ENCODE assay signal across 8 cellular contexts in genomic region chr4:1711906-1712215, GRCh38. TPM values are rescaled to one million over a fixed set of nuclear protein-coding genes. Genes with fewer than 3 reads are reported as not detected.
DNase-seq lines count a peak whose midpoint lies in the region; ATAC-seq, FAIRE-seq and TF ChIP-seq lines count a peak whose summit lies in the region.

No MANE protein-coding gene starts in this region.

- peak overlapping the region; percentile 57 for H3K4me2 ChIP-seq in H9 (ENCODE audit: insufficient read depth, insufficient read length, low read length)

- H3K27ac ChIP-seq in H9 (ENCODE audit: insufficient read length, low read depth, low read length): no peak overlapping the region
- peak overlapping the region; percentile 99 for H3K27ac ChIP-seq in left ventricle myocardium inferior (replicated peaks)
- peak overlapping the region; percentile 98 to 100 for H3K27ac ChIP-seq in small intestine (ENCODE audit: low read depth in 1 of 2, low read length in 1 of 2)

- H3K79me1 ChIP-seq in H9 (ENCODE audit: insufficient read depth, low read depth, low read length, poor library complexity, severe bottlenecking): peaks cover 3% of the 10 kb centered on the region

- H3K23ac ChIP-seq in H9 (ENCODE audit: insufficient read length, low read depth, low read length): no peak overlapping the region

- no peak overlapping the region for H4K8ac ChIP-seq in H9 (replicated peaks; ENCODE audit: insufficient read length, low read depth, low read length)

- no peak for TF ChIP-seq CTCF in BE2C (IDR thresholded peaks at IDR 0.05; ENCODE audit: low read depth, low read length)
- TF ChIP-seq CTCF in H9 (conservative IDR thresholded peaks at IDR 0.05): no peak
- TF ChIP-seq CTCF in WTC11 (IDR thresholded peaks at IDR 0.05): no peak
- TF ChIP-seq CTCF in left ventricle myocardium inferior (IDR thresholded peaks at IDR 0.05; ENCODE audit: borderline replicate concordance): no peak

- no peak overlapping the region for H3K18ac ChIP-seq in H9 (ENCODE audit: insufficient read length, low read depth, low read length)

- H4K20me1 ChIP-seq in H9 (ENCODE audit: control insufficient read depth, insufficient read depth, insufficient read length): peaks cover 2% of the 10 kb centered on the region

- no peak overlapping the region for H2AFZ ChIP-seq in H9 (ENCODE audit: low read length)

- H2BK120ac ChIP-seq in H9 (ENCODE audit: low read depth, low read length, poor library complexity, severe bottlenecking): no peak overlapping the region

- H3K4me3 Mint-ChIP-seq in H9 (peak overlapping the region; percentile 85 to 86; a peak in 3 of 5 replicates), WTC11 (peak overlapping the region; percentile 94)

- no peaks in the 10 kb centered on the region; the same call in 1 of the 2 replicates for H3K27me3 Mint-ChIP-seq in H9 (ENCODE audit: low read depth)
- peaks cover 2% of the 10 kb centered on the region; the same call in 1 of the 2 replicates for H3K27me3 Mint-ChIP-seq in WTC11 (ENCODE audit: low read depth)

- FAIRE-seq in small intestine (lab: Jason Lieb, UNC): no peak

- H3K9me3 ChIP-seq in BE2C (no peaks in the 10 kb centered on the region), H9 (ENCODE audit: control insufficient read depth, low read depth, low read length) (no peaks in the 10 kb centered on the region), left ventricle myocardium inferior (replicated peaks) (no peaks in the 10 kb centered on the region), small intestine (ENCODE audit: control insufficient read depth, low read depth) (no peaks in the 10 kb centered on the region)

- H2BK20ac ChIP-seq in H9 (ENCODE audit: low read depth, low read length, poor library complexity, severe bottlenecking): no peak overlapping the region

- DNase-seq in BE2C (no peak), H9 (peak; percentile 43), WTC11 (ENCODE audit: low spot score) (no peak), left ventricle myocardium inferior (no peak), small intestine (no peak), NCI-H82 treated with DMSO at 0.1 percent for 48 hours (lab: John Stamatoyannopoulos, UW; ENCODE audit: unreplicated experiment) (no peak), hippocampal formation (lab: John Stamatoyannopoulos, UW) (no peak)
- DNase-seq in stimulated activated naive CD4-positive, alpha-beta T cell (lab: John Stamatoyannopoulos, UW): no peak

- H4K5ac ChIP-seq in H9 (ENCODE audit: insufficient read length, low read depth, low read length): no peak overlapping the region

- H3K14ac ChIP-seq in H9 (ENCODE audit: insufficient read depth, low read length): peak overlapping the region; percentile 42; the same call in 1 of the 2 replicates

- CTCF ChIA-PET in WTC11 (lab: Charles Lee): interaction anchor here (1.3 to 3.4 kb wide), 5 partner anchors 15 to 199 kb away, joined by 3 to 24 read pairs (median 5); no protein-coding TSS in a partner anchor

- H3K56ac ChIP-seq in H9 (ENCODE audit: insufficient read length, low read depth, low read length): no peak overlapping the region

- H3K4me1 ChIP-seq in BE2C (peaks cover 6% of the 10 kb centered on the region), H9 (ENCODE audit: insufficient read depth, low read length) (no peaks in the 10 kb centered on the region), left ventricle myocardium inferior (peaks cover 71% of the 10 kb centered on the region), small intestine (ENCODE audit: control insufficient read depth in 2 of 2, insufficient read depth in 1 of 2, low read depth in 1 of 2, low read length in 1 of 2) (no peaks in the 10 kb centered on the region)

- H3K9me3 Mint-ChIP-seq in H9 (peaks cover 0 to 3% of the 10 kb centered on the region in 2 experiments; a peak in 1 of 5 replicates), WTC11 (no peaks in the 10 kb centered on the region)

- no peaks in the 10 kb centered on the region for H3K27me3 ChIP-seq in BE2C
- H3K27me3 ChIP-seq in H9 (ENCODE audit: insufficient read depth, low read length): no peaks in the 10 kb centered on the region
- no peaks in the 10 kb centered on the region for H3K27me3 ChIP-seq in left ventricle myocardium inferior (ENCODE audit: low read depth)
- H3K27me3 ChIP-seq in small intestine (ENCODE audit: control insufficient read depth in 2 of 2, insufficient read depth in 2 of 2, low read length in 2 of 2): no peaks in the 10 kb centered on the region

- no peak overlapping the region for H2AK5ac ChIP-seq in H9 (ENCODE audit: insufficient read length, low read length)

- H3K36me3 Mint-ChIP-seq in H9 (ENCODE audit: insufficient read depth in 1 of 3, low read depth in 3 of 3) (peaks cover 14 to 36% (median 27%) of the 10 kb centered on the region in 3 experiments), WTC11 (peaks cover 17% of the 10 kb centered on the region)

- H3K79me2 ChIP-seq in H9 (ENCODE audit: insufficient read depth, low read length): peaks cover 4% of the 10 kb centered on the region; the same call in 1 of the 2 replicates

- H2BK5ac ChIP-seq in H9 (ENCODE audit: insufficient read length, low read length): no peak overlapping the region

- no peak overlapping the region for H4K91ac ChIP-seq in H9 (ENCODE audit: insufficient read length, low read depth, low read length)

- H3K27ac Mint-ChIP-seq in H9 (no peak overlapping the region), WTC11 (no peak overlapping the region)

- peak; percentile 8; the same call in 1 of the 2 replicates for ATAC-seq in WTC11

- no CpG with 5 or more reads among the region's 46 CpGs for WGBS in H9 (ENCODE audit: extremely low coverage, insufficient read length, low lambda C conversion rate)
- whole genome bisulfite sequencing in small intestine, 3 donors: 0 to 1% (median 1%) methylated on average over 30 to 46 of the region's 46 CpGs

- H3K4me3 ChIP-seq in BE2C (ENCODE audit: low read depth, low read length) (peak overlapping the region; percentile 97), left ventricle myocardium inferior (peak overlapping the region; percentile 97), small intestine (ENCODE audit: low read depth in 1 of 2, low read length in 2 of 2) (peak overlapping the region; percentile 67 to 89)

- H3K4me1 Mint-ChIP-seq in H9 (peaks cover 27 to 31% of the 10 kb centered on the region in 2 experiments), WTC11 (peaks cover 27% of the 10 kb centered on the region)

- POLR2A ChIA-PET in WTC11 (lab: Charles Lee): interaction anchor here (0.9 to 1.8 kb wide), 3 partner anchors 9 to 33 kb away, joined by 3 to 16 read pairs (median 4); partner anchors contain the start of genes TACC3 and TMEM129

- no peak overlapping the region for H3T11ph ChIP-seq in H9 (ENCODE audit: low read length)

- H3K9ac ChIP-seq in H9 (ENCODE audit: extremely low read depth, insufficient read length, low read length): peak overlapping the region; percentile 72

- H2BK15ac ChIP-seq in H9 (ENCODE audit: low read depth, low read length): no peak overlapping the region

- H3K36me3 ChIP-seq in BE2C (peaks cover 16% of the 10 kb centered on the region), left ventricle myocardium inferior (peaks cover 5% of the 10 kb centered on the region), small intestine (ENCODE audit: control insufficient read depth in 2 of 2, insufficient read depth in 2 of 2, low read length in 2 of 2) (no peaks in the 10 kb centered on the region)

- peaks cover 11% of the 10 kb centered on the region for H3K23me2 ChIP-seq in H9 (ENCODE audit: insufficient read length, low read depth, low read length, poor library complexity, severe bottlenecking)

- H2BK12ac ChIP-seq in H9 (ENCODE audit: insufficient read length, low read depth, low read length): no peak overlapping the region

- intact Hi-C loops in left ventricle myocardium inferior (cut with micrococcal nuclease): no loop called here

- H3K4ac ChIP-seq in H9 (ENCODE audit: low read depth, low read length): no peak overlapping the region

TF ChIP-seq in WTC11, 78 proteins besides CTCF, POLR2A, EP300 and RAD21 (continues in another document):
- TF ChIP-seq ZNF219 (CRISPR knock-in tag; IDR thresholded peaks at IDR 0.05; ENCODE audit: borderline replicate concordance): 0 out of 2 replicates have a peak, but pooled peaks have one; percentile 62
- TF ChIP-seq ZNF263 (CRISPR knock-in tag; IDR thresholded peaks at IDR 0.05; ENCODE audit: low read depth): 0 out of 2 replicates have a peak, but pooled peaks have one; percentile 24
- TF ChIP-seq TEAD4 (CRISPR knock-in tag; IDR thresholded peaks at IDR 0.05): no peak
- no peak for TF ChIP-seq GTF2I (CRISPR knock-in tag; conservative IDR thresholded peaks at IDR 0.05)
- peak; percentile 41; the same call in 1 of the 2 replicates for TF ChIP-seq TCF7 (CRISPR knock-in tag; IDR thresholded peaks at IDR 0.05; ENCODE audit: low read depth)

RNA-seq across cellular contexts. Expression of gene SLBP, which starts 0.3 kb away (rescaled TPM):
- polyA plus RNA-seq in BE2C (2012; ENCODE audit: insufficient read depth, insufficient read length, low read depth): 66.8 TPM
- total RNA-seq in H9 (2021) (62.7 and 67.0 TPM in 2 replicates), WTC11 (2021) (36.4 to 40.2 TPM (median 36.9 TPM) in 3 replicates), left ventricle myocardium inferior (11.7 TPM)
- polyA plus RNA-seq in small intestine: 10 to 100 TPM; 25.5 to 28.2 (median 27.6) TPM

RNA-seq across cellular contexts. Expression of gene TMEM129, which starts 9.3 kb away (rescaled TPM):
- 87.6 TPM for polyA plus RNA-seq in BE2C (2012; ENCODE audit: insufficient read depth, insufficient read length, low read depth)
- 27.3 and 30.4 TPM in 2 replicates for total RNA-seq in H9 (2021)
- 44.2 to 54.9 TPM (median 48.7 TPM) in 3 replicates for total RNA-seq in WTC11 (2021)
- total RNA-seq in left ventricle myocardium inferior: 29.6 TPM
- polyA plus RNA-seq in small intestine: 10 to 100 TPM; 18.6 to 47.2 (median 25.5) TPM

RNA-seq across cellular contexts. Expression of gene TACC3, which starts 9.5 kb away (rescaled TPM):
- polyA plus RNA-seq in BE2C (2012; ENCODE audit: insufficient read depth, insufficient read length, low read depth): 38.0 TPM
- total RNA-seq in H9 (2021) (150 and 156 TPM in 2 replicates), WTC11 (2021) (161 to 207 TPM (median 165 TPM) in 3 replicates), left ventricle myocardium inferior (5.8 TPM)
- polyA plus RNA-seq in small intestine: 10 to 100 TPM; 11.9 to 41.4 (median 12.7) TPM

RNA-seq across cellular contexts. Expression of gene FAM53A, which starts 27.7 kb away (rescaled TPM):
- polyA plus RNA-seq in BE2C (2012; ENCODE audit: insufficient read depth, insufficient read length, low read depth): 6.2 TPM
- total RNA-seq in H9 (2021): 2.3 and 2.4 TPM in 2 replicates
- total RNA-seq in WTC11 (2021): 2.9 to 5.2 TPM (median 5.1 TPM) in 3 replicates
- 0.71 TPM for total RNA-seq in left ventricle myocardium inferior
- 1 to 10 TPM in 1 of 3 donors, under 1 TPM in 1, not detected in 1; 0.27 to 1.1 TPM for polyA plus RNA-seq in small intestine

Comparison
In these comparisons a context has a peak if more than half of its experiments do, and no peak if none do; other contexts are left out.
1. RNA of gene TACC3, which starts 9.5 kb away (total RNA-seq): 161 to 207 TPM in WTC11 and 150 to 156 TPM in H9; 5.8 TPM in left ventricle myocardium inferior (single experiment); every median in the first group is over 10 times any median in the second.
2. Peak in every context shown above with its lines, with median percentiles within 50 percentile points of each other: H3K4me3 ChIP-seq.